In the genomic region with DNA sequence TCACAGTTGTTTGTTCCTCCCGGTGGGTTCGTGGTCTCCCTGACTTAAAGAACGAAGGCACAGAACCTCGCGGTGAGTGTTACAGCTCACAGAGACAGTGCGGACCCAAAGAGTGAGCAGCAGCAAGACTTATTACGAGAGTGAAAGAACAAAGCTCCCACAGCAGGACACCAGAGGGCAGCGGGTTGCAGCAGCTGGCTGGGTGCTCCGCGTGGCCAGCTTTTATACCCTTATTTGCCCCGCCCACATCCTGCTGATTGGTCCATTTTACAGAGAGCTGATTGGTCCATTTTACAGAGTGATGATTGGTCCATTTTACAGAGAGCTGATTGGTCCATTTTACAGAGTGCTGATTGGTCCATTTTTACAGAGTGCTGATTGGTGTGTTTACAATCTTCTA, we compare ENCODE assay signal across 2 cellular contexts.
TF ChIP-seq lines count a peak whose summit lies in the region.

No MANE protein-coding gene starts in this region.

TF ChIP-seq in WTC11, 78 proteins besides CTCF, POLR2A, EP300 and RAD21:
- TF ChIP-seq NFYB (CRISPR knock-in tag; conservative IDR thresholded peaks at IDR 0.05; ENCODE audit: low read depth): peak; percentile 75

TF ChIP-seq in HepG2, 621 proteins besides CTCF, POLR2A, EP300 and RAD21:
- TF ChIP-seq NFYB (CRISPR knock-in tag; IDR thresholded peaks at IDR 0.05): peak; percentile 65
- TF ChIP-seq NFYC (CRISPR knock-in tag; IDR thresholded peaks at IDR 0.05): peak; percentile 50
- peak; percentile 24; the same call in 1 of the 2 replicates for TF ChIP-seq STAG1 (CRISPR knock-in tag; IDR thresholded peaks at IDR 0.05)
- TF ChIP-seq ZMYM4 (CRISPR knock-in tag; IDR thresholded peaks at IDR 0.05): peak; percentile 64
TF ChIP-seq in HepG2: peak in this region for 4; not testable (repeated sequence) for 617.
